ENCODE assay signal across 3 cellular contexts in the genomic region with DNA sequence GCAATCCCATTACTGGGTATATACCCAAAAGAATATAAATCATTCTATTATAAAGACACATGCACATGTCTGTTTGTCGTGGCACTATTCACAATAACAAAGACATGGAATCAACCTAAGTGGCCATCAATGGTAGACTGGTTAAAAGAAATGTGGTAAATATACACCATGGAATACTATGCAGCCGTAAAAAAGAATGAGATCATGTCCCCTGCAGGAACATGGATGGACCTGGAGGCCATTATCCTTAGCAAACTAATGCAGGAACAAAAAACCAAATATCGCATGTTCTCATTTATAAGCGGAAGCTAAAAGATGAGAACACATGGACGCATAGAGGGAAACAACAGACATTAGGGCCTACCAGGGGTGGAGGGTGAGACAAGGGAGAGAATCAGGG. TPM values are rescaled to one million over a fixed set of nuclear protein-coding genes. Genes with fewer than 3 reads are reported as not detected.
"Had no signal": no experiment of that assay in that cellular context is flagged by ENCODE, and none has a peak within 500 bp of the region (broad histone marks: within the 10 kb centered on the region; RNA-seq: fewer than 3 reads in every experiment).

No MANE protein-coding gene starts in this region.

RNA-seq across cellular contexts. Expression of gene COL28A1, which starts 25.9 kb away (rescaled TPM):
- total RNA-seq: lung microvascular endothelial cell had no signal
- polyA plus RNA-seq: immature natural killer cell, mammary epithelial cell had no signal
